In the genomic region with DNA sequence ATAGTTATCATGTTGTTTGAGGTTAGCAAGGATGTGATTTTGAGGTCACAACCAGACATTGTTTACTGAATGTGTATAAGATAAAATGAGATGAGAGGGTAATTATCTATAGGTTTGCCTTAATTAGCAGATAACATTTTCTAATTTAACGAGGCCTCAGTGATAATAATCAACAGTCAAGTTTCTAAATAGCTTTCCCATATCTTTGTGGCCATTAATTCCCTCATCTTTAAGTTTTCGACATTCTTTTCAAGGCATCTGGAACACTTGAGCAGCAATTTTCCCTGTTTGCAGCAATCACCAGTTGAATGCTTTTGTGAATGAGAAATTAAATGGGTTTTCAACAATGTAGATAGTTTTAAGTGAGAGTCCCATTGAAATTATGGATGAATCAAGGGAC, we compare ENCODE assay signal across 20 cellular contexts.
"Had no signal": no experiment of that assay in that cellular context is flagged by ENCODE, and none has a peak within 500 bp of the region (broad histone marks: within the 10 kb centered on the region; RNA-seq: fewer than 3 reads in every experiment).

No MANE protein-coding gene starts in this region.

- H3K27ac ChIP-seq: SJSA1, SK-N-MC had no signal

- FAIRE-seq: RCC 7860 had no signal

- H3K9me3 ChIP-seq: SJSA1 had no signal

- H3K4me3 ChIP-seq: SJSA1, SK-N-MC had no signal

- H3K4me1 ChIP-seq: SJSA1 had no signal

- H3K36me3 ChIP-seq: SJSA1 had no signal

- DNase-seq: KBM-7, MV-4-11, NCI-H1048, NCI-H1436, NCI-H1694 treated with DMSO at 0.1 percent for 48 hours, NCI-H1930, NCI-H2081, NCI-H2107, NCI-H345, NCI-H446 treated with DMSO at 0.1 percent for 48 hours, NCI-H510A treated with DMSO at 0.1 percent for 48 hours, NCI-H526, NCI-H774, Right ventricle myocardium superior, RPMI8226, SIG-M5, T-helper 1 cell had no signal

- H3K27me3 ChIP-seq: SJSA1 had no signal
